1 cellular context compared by ENCODE assay signal in the genomic region with DNA sequence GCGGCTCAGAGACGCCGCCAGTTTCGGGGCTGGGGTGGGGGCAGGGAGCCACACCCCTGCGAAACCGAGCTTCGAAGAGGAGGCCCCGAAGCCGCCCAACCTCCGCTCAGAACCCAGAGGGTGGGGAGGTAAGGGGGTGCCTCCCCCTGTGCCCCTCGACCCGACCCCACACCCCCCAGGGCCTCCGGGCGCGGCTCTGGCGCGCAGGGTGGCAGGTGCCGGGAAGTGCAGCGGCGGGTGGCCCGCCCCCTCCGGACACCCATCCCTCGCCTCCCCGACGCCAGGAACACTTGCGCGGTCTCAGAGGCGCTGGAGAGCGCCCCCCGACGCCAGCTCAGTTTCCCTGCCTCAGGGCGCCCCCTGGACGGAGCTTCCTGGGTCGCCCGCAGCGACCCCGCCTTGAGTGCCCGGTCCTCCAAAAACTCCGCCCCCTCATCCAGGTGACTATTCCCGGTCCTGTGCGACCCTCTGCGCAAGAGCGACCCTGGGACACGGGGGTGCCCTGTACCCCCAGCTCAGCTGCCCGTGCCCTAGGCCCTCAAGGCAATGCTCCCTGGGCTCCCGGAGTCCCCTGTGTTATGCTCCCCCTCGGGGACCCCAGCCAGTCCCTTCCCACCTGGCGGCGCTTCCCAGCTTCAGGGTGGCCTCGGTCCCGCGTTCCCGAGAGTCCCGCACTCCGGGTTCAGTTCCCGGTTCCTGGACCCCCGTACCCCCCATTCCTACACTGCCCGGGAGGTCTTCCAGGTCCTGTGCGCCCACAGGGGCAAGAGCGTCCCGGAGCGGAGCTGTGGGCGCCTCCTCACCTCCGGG.
TF ChIP-seq lines count a peak whose summit lies in the region.

No MANE protein-coding gene starts in this region.

TF ChIP-seq in H1, 55 proteins besides CTCF, POLR2A, EP300 and RAD21:
- 0 out of 2 replicates have a peak, but pooled peaks have one; percentile 6 for TF ChIP-seq RBBP5 (IDR thresholded peaks at IDR 0.05; ENCODE audit: borderline replicate concordance, low read depth, low read length)
- 0 out of 4 replicates have a peak, but pooled peaks of 1 of the 2 experiments have one; percentile 51 for TF ChIP-seq HDAC2 (IDR thresholded peaks at IDR 0.05; ENCODE audit: borderline replicate concordance in 1 of 2, low read depth in 2 of 2, low read length in 2 of 2)
- TF ChIP-seq MAX (IDR thresholded peaks at IDR 0.05): 0 out of 2 replicates have a peak, but pooled peaks have one; percentile 26
- no peak for TF ChIP-seq NANOG (IDR thresholded peaks at IDR 0.05; ENCODE audit: insufficient read depth, low read depth, low read length, poor library complexity, severe bottlenecking)
- TF ChIP-seq SP1 (IDR thresholded peaks at IDR 0.05; ENCODE audit: low read depth, low read length): no peak
- TF ChIP-seq CHD2 (IDR thresholded peaks at IDR 0.05; ENCODE audit: low read length): no peak
- no peak for TF ChIP-seq RXRA (IDR thresholded peaks at IDR 0.05; ENCODE audit: insufficient read depth, low read depth, low read length)
- TF ChIP-seq RNF2 (IDR thresholded peaks at IDR 0.05; ENCODE audit: borderline replicate concordance, low read depth, low read length, missing control alignments, poor library complexity, severe bottlenecking): no peak
- peak; percentile 19 for TF ChIP-seq TAF7 (optimal IDR thresholded peaks at IDR 0.05; ENCODE audit: borderline replicate concordance, low read depth, low read length)
- TF ChIP-seq, protein P1, sequence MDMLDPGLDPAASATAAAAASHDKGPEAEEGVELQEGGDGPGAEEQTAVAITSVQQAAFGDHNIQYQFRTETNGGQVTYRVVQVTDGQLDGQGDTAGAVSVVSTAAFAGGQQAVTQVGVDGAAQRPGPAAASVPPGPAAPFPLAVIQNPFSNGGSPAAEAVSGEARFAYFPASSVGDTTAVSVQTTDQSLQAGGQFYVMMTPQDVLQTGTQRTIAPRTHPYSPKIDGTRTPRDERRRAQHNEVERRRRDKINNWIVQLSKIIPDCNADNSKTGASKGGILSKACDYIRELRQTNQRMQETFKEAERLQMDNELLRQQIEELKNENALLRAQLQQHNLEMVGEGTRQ (IDR thresholded peaks at IDR 0.05; ENCODE audit: low read length): no peak
- 0 out of 2 replicates have a peak, but pooled peaks have one; percentile 10 for TF ChIP-seq GABPA (IDR thresholded peaks at IDR 0.05; ENCODE audit: borderline replicate concordance, insufficient read depth, low read length)
- no peak for TF ChIP-seq CREB1 (IDR thresholded peaks at IDR 0.05)
- peak; percentile 96 for TF ChIP-seq KDM4A (IDR thresholded peaks at IDR 0.05; ENCODE audit: low read depth, low read length, severe bottlenecking)
- TF ChIP-seq RFX5 (IDR thresholded peaks at IDR 0.05; ENCODE audit: borderline replicate concordance, low read depth, low read length): no peak
